Comparison of ENCODE assay signal across 9 cellular contexts in the genomic region with DNA sequence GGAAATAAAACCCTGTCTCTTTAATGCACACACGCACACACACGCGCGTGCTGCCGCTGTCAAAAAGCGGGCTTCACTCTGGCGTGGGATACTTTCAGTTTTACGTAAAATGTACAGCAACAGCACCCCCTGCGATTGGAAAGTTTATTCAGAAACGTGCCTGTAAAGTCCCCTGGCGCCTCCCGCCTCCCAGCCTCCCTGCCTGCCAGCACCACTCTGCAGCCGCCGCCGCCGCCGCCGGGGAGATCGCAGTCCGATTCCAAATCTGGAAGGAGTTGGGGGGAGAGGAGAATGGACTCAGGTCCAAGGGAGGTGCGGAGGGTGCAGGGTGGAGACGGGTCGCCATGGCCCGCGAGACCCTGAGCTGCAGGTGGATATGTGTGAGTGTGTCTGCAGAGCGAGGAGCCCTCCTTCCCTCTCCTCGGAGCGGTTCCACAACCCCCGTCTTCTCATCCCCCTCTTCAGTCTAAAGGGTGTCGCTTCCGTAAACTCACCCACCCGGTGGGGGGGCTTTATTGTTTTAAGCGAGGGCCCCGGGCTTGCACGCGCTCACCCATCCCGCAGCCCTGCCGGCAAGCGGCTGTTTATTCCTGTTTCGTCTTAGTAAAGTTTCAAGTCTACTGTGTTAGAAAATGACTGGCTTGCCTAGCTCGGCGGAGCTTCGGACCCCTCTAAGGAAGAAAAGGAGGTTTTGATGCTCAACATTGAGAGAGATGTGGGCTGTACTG. TPM values are rescaled to one million over a fixed set of nuclear protein-coding genes. Genes with fewer than 3 reads are reported as not detected.
DNase-seq lines count a peak whose midpoint lies in the region; ATAC-seq, FAIRE-seq and TF ChIP-seq lines count a peak whose summit lies in the region.
"Had no signal": no experiment of that assay in that cellular context is flagged by ENCODE, and none has a peak within 500 bp of the region (broad histone marks: within the 10 kb centered on the region; RNA-seq: fewer than 3 reads in every experiment).

No MANE protein-coding gene starts in this region.

- TF ChIP-seq POLR2A in GM19193 (IDR thresholded peaks at IDR 0.05; ENCODE audit: extremely low read depth, insufficient read depth, insufficient read length), result peak; percentile 23
- TF ChIP-seq POLR2A in GM12891 (IDR thresholded peaks at IDR 0.05; ENCODE audit: low read depth, low read length), result no peak

- DNase-seq in Caki2 (ENCODE audit: low read depth) (peak; percentile 51), NOMO-1 (lab: John Stamatoyannopoulos, UW; ENCODE audit: unreplicated experiment in 2 of 2) (peak; percentile 82 to 86), fibroblast of peridontal ligament (ENCODE audit: extremely low read depth) (peak; percentile 72), nucleus accumbens (lab: John Stamatoyannopoulos, UW) (peak in 31 of 56 donors; percentile 16 to 75 (median 48)), GM12891 (ENCODE audit: insufficient read length, low spot score) (no peak)
- DNase-seq in activated T-cell treated with anti-CD3 and anti-CD28 coated beads, Interleukin-2, amount 50 U/mL, for 1 hour, result peak; percentile 58

- no peak for FAIRE-seq in GM12891 (lab: Jason Lieb, UNC)
- FAIRE-seq: frontal cortex had no signal

- in situ Hi-C loops in Caki2 (cut with HindIII; ENCODE audit: low pct_unique_long_range_greater_than_20kb, low sequenced_read_pairs), result no loop called here

- ATAC-seq in HG03378 (IDR thresholded peaks at IDR 0.05; ENCODE audit: unreplicated experiment), result peak; percentile 44

TF ChIP-seq in GM12891, 5 proteins besides CTCF, POLR2A, EP300 and RAD21:
- TF ChIP-seq SPI1 (IDR thresholded peaks at IDR 0.05; ENCODE audit: low read depth, low read length), result no peak

RNA-seq across cellular contexts. Expression of gene BCL11A, which starts 1.8 kb away (rescaled TPM):
- total RNA-seq in Caki2 (2014; rRNA removed; shearing (Covaris generic); ENCODE audit: low replicate concordance), result not detected in 2 replicates
- polyA plus RNA-seq in GM12891 (2012; ENCODE audit: low read depth, missing spikeins), result 10.6 TPM
